ENCODE assay signal across 10 cellular contexts in the genomic region with DNA sequence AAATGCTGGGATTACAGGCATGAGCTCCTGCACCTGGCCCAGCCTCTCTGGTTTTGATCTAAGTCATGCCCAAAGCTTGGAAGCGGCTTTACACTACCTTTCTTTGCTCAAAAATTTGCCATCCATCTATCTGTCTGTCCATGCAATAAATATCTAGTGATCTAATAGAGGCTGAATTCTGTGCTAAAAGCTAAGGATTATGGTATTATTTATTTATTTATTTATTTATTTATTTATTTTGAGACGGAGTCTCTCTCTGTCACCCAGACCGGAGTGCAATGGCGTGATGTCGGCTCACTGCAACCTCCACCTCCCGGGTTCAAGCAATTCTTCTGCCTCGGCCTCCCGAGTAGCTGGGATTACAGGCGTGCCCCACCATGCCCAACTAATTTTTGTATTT. TPM values are rescaled to one million over a fixed set of nuclear protein-coding genes. Genes with fewer than 3 reads are reported as not detected.
"Had no signal": no experiment of that assay in that cellular context is flagged by ENCODE, and none has a peak within 500 bp of the region (broad histone marks: within the 10 kb centered on the region; RNA-seq: fewer than 3 reads in every experiment).

No MANE protein-coding gene starts in this region.

RNA-seq across cellular contexts. Expression of gene OR1M1, which starts 30.7 kb away (rescaled TPM):
- total RNA-seq: LHCN-M2; MCF 10A; NCI-H460; OCI-LY7; Peyer's patch; Right ventricle myocardium inferior; SJCRH30; SK-MEL-5; T-cell; T-helper 1 cell treated with Interleukin-12 subunit alpha and Interleukin-12 subunit beta and Interleukin-4 antibody, amounts not matched to agents 30 ng/mL and 1 ng/mL, for 36 hours had no signal

RNA-seq across cellular contexts. Expression of gene MUC16, which starts 45.9 kb away (rescaled TPM):
- total RNA-seq: LHCN-M2; Peyer's patch; SJCRH30; SK-MEL-5; T-helper 1 cell treated with Interleukin-12 subunit alpha and Interleukin-12 subunit beta and Interleukin-4 antibody, amounts not matched to agents 30 ng/mL and 1 ng/mL, for 36 hours had no signal

RNA-seq across cellular contexts. Expression of gene OR7G2, which starts 51.1 kb away (rescaled TPM):
- total RNA-seq: LHCN-M2; MCF 10A; NCI-H460; OCI-LY7; Peyer's patch; Right ventricle myocardium inferior; SJCRH30; SK-MEL-5; T-cell; T-helper 1 cell treated with Interleukin-12 subunit alpha and Interleukin-12 subunit beta and Interleukin-4 antibody, amounts not matched to agents 30 ng/mL and 1 ng/mL, for 36 hours had no signal

RNA-seq across cellular contexts. Expression of gene OR7G1, which starts 59.4 kb away (rescaled TPM):
- total RNA-seq: LHCN-M2; MCF 10A; NCI-H460; OCI-LY7; Peyer's patch; Right ventricle myocardium inferior; SJCRH30; SK-MEL-5; T-cell; T-helper 1 cell treated with Interleukin-12 subunit alpha and Interleukin-12 subunit beta and Interleukin-4 antibody, amounts not matched to agents 30 ng/mL and 1 ng/mL, for 36 hours had no signal
